17 cellular contexts compared by ENCODE assay signal in the genomic region with DNA sequence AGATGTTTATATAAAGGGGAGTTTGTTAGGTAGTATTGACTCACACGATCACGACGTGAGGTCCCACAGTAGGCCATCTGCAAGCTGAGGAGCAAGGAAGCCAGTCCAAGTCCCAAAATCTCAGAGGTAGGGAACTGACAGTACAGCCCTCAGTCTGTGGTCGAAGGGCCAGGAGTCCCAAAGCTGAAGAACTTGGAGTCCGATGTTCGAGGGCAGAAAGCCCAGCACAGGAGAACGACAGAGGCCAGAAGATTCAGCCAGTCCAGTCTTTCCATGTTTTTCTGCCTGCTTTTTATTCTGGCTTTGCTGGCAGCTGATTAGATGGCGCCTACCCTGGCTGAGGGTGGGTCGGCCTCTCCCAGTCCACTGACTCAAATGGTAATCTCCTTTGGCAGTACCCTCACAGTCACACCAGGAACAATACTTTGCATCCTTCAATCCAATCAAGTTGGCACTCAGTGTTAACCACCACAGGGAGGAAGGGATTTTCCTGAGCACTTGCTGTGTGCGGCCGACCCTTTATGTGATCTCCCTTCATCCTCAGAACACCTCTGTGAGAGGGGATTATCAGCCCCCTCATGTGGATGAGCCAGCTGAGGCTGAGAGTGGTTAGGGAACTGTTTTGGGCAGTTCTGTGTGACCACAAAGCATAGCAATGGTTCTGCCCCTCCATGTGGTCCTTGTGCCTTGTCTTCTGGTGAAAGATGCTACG.
DNase-seq lines count a peak whose midpoint lies in the region; ATAC-seq and TF ChIP-seq lines count a peak whose summit lies in the region.
"Had no signal": no experiment of that assay in that cellular context is flagged by ENCODE, and none has a peak within 500 bp of the region (broad histone marks: within the 10 kb centered on the region; RNA-seq: fewer than 3 reads in every experiment).

No MANE protein-coding gene starts in this region.

- H3K36me3 ChIP-seq in left ventricle myocardium inferior (peaks cover 13% of the 10 kb centered on the region), heart left ventricle (peaks cover 0 to 16% (median 0%) of the 10 kb centered on the region in 9 donors), tibial artery (no peaks in the 10 kb centered on the region)

- H3K27me3 ChIP-seq in left ventricle myocardium inferior (ENCODE audit: low read depth) (no peaks in the 10 kb centered on the region), heart left ventricle (no peaks in the 10 kb centered on the region), tibial artery (no peaks in the 10 kb centered on the region)
- H3K27me3 ChIP-seq: SJCRH30 had no signal

- H3K36me3 Mint-ChIP-seq in WTC11 = peaks cover 5% of the 10 kb centered on the region
- peaks cover 19% of the 10 kb centered on the region for H3K36me3 Mint-ChIP-seq in neural crest cell (ENCODE audit: low read depth)

- DNase-seq in left ventricle myocardium inferior (no peak), heart left ventricle (no peak), WTC11 (ENCODE audit: low spot score) (no peak), neural crest cell (ENCODE audit: low read depth, low spot score) (no peak), NK-92 (lab: John Stamatoyannopoulos, UW; ENCODE audit: unreplicated experiment) (no peak), tibial artery (no peak)
- DNase-seq: DMS79, KBM-7, NCI-H1694 treated with DMSO at 0.1 percent for 48 hours, NCI-H2107, NCI-H510A, NCI-H748 treated with DMSO at 0.1 percent for 48 hours, PC-9, SJCRH30 had no signal

- H3K9me3 Mint-ChIP-seq in WTC11 = peaks cover 8% of the 10 kb centered on the region
- H3K9me3 Mint-ChIP-seq in neural crest cell = peaks cover 4% of the 10 kb centered on the region

- no peaks in the 10 kb centered on the region for H3K27me3 Mint-ChIP-seq in WTC11 (ENCODE audit: low read depth)
- no peaks in the 10 kb centered on the region for H3K27me3 Mint-ChIP-seq in neural crest cell (ENCODE audit: low read depth)

- no peak for TF ChIP-seq CTCF in left ventricle myocardium inferior (IDR thresholded peaks at IDR 0.05; ENCODE audit: borderline replicate concordance)
- TF ChIP-seq CTCF in heart left ventricle (IDR thresholded peaks at IDR 0.05) = no peak
- TF ChIP-seq CTCF in WTC11 (IDR thresholded peaks at IDR 0.05) = no peak
- TF ChIP-seq CTCF in neural crest cell (conservative IDR thresholded peaks at IDR 0.05) = no peak
- TF ChIP-seq CTCF in tibial artery (IDR thresholded peaks at IDR 0.05) = no peak

- H3K27ac Mint-ChIP-seq in WTC11 (no peak overlapping the region), neural crest cell (ENCODE audit: unreplicated experiment) (no peak overlapping the region)

- H3K4me3 Mint-ChIP-seq in WTC11 (no peak overlapping the region), neural crest cell (peak overlapping the region; percentile 41)
- H3K4me3 Mint-ChIP-seq: CD14-positive monocyte had no signal

- intact Hi-C loops in left ventricle myocardium inferior (cut with micrococcal nuclease) = no loop called here
- intact Hi-C loops in heart left ventricle (cut with DNase I) = no loop called here
- intact Hi-C loops in tibial artery (cut with DNase I; ENCODE audit: low total_unique reads) = no loop called here

- H3K4me3 ChIP-seq in left ventricle myocardium inferior = no peak overlapping the region
- H3K4me3 ChIP-seq in heart left ventricle = no peak overlapping the region
- H3K4me3 ChIP-seq in tibial artery = no peak overlapping the region
- H3K4me3 ChIP-seq: PC-9, SJCRH30 had no signal

- CTCF ChIA-PET in WTC11 (lab: Charles Lee) = no interaction called here

- 79 to 89% (median 82%) methylated on average over 11 to 12 of the region's 12 CpGs for WGBS in heart left ventricle, 4 donors

- H3K9me3 ChIP-seq in left ventricle myocardium inferior (replicated peaks) (no peaks in the 10 kb centered on the region), heart left ventricle (peaks cover 0 to 5% (median 0%) of the 10 kb centered on the region in 12 donors), tibial artery (no peaks in the 10 kb centered on the region)

- H3K4me1 ChIP-seq in left ventricle myocardium inferior = peaks cover 65% of the 10 kb centered on the region
- H3K4me1 ChIP-seq in heart left ventricle = peaks cover 6 to 44% (median 34%) of the 10 kb centered on the region in 12 donors
- peaks cover 0 to 5% (median 2%) of the 10 kb centered on the region in 4 donors for H3K4me1 ChIP-seq in tibial artery
- H3K4me1 ChIP-seq: SJCRH30 had no signal

- H3K4me1 Mint-ChIP-seq in WTC11 = peaks cover 10% of the 10 kb centered on the region
- peaks cover 57% of the 10 kb centered on the region for H3K4me1 Mint-ChIP-seq in neural crest cell

- TF ChIP-seq POLR2A in heart left ventricle (IDR thresholded peaks at IDR 0.05) = no peak

- ATAC-seq in heart left ventricle = no peak
- ATAC-seq in WTC11 = no peak

- POLR2A ChIA-PET in WTC11 (lab: Charles Lee) = no interaction called here

- peak overlapping the region; percentile 80 for H3K27ac ChIP-seq in left ventricle myocardium inferior (replicated peaks)
- peak overlapping the region in 4 of 12 donors; percentile 52 to 72 (median 64) for H3K27ac ChIP-seq in heart left ventricle
- H3K27ac ChIP-seq in temporal lobe (ENCODE audit: low read depth, low read length) = peak overlapping the region; percentile 90
- H3K27ac ChIP-seq in tibial artery = no peak overlapping the region
- H3K27ac ChIP-seq: PC-9, RWPE1, SJCRH30 had no signal

TF ChIP-seq in WTC11, 78 proteins besides CTCF, POLR2A, EP300 and RAD21:
- TF ChIP-seq, protein P1, sequence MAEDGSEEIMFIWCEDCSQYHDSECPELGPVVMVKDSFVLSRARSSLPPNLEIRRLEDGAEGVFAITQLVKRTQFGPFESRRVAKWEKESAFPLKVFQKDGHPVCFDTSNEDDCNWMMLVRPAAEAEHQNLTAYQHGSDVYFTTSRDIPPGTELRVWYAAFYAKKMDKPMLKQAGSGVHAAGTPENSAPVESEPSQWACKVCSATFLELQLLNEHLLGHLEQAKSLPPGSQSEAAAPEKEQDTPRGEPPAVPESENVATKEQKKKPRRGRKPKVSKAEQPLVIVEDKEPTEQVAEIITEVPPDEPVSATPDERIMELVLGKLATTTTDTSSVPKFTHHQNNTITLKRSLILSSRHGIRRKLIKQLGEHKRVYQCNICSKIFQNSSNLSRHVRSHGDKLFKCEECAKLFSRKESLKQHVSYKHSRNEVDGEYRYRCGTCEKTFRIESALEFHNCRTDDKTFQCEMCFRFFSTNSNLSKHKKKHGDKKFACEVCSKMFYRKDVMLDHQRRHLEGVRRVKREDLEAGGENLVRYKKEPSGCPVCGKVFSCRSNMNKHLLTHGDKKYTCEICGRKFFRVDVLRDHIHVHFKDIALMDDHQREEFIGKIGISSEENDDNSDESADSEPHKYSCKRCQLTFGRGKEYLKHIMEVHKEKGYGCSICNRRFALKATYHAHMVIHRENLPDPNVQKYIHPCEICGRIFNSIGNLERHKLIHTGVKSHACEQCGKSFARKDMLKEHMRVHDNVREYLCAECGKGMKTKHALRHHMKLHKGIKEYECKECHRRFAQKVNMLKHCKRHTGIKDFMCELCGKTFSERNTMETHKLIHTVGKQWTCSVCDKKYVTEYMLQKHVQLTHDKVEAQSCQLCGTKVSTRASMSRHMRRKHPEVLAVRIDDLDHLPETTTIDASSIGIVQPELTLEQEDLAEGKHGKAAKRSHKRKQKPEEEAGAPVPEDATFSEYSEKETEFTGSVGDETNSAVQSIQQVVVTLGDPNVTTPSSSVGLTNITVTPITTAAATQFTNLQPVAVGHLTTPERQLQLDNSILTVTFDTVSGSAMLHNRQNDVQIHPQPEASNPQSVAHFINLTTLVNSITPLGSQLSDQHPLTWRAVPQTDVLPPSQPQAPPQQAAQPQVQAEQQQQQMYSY (CRISPR knock-in tag; IDR thresholded peaks at IDR 0.05) = 0 out of 2 replicates have a peak, but pooled peaks have one; percentile 24
- TF ChIP-seq ZBTB21 (CRISPR knock-in tag; IDR thresholded peaks at IDR 0.05; ENCODE audit: borderline replicate concordance) = no peak

Comparison
In these comparisons a context has a peak if more than half of its experiments do, and no peak if none do; other contexts are left out.
1. H3K27ac ChIP-seq: peak in left ventricle myocardium inferior (single experiment) and temporal lobe (single experiment); none in tibial artery (0 of 2).